ENCODE assay signal across 1 cellular context in the genomic region with DNA sequence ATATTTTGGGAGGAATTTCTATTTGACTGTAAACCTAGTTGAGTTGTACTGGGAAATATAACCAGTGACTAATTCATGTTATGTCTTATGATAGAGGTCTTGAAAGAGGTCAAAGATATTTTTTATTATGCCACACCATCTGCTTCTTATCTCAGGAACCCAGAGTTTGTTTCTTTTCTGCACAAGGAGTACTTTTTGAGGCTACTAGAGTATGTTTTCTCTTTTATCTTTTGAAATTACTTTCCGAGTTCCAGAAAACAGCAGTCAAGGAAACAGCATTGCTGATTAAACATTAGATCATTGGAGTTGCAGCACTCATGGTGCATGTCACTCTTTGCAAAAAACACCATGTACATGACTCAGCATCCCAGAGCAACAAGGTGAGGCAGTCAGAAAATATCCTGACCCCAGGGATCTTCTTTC.
TF ChIP-seq lines count a peak whose summit lies in the region.

No MANE protein-coding gene starts in this region.

TF ChIP-seq in A549, 52 proteins besides CTCF, POLR2A, EP300 and RAD21 (continued from another document):
- TF ChIP-seq CEBPB (IDR thresholded peaks at IDR 0.05) = peak in 1 of 2 experiments; percentile 53; a peak in 2 of 4 replicates
- TF ChIP-seq HOXB13 (CRISPR knock-in tag; IDR thresholded peaks at IDR 0.05; ENCODE audit: low read depth) = no peak
- no peak for TF ChIP-seq RNF2 (IDR thresholded peaks at IDR 0.05; ENCODE audit: borderline replicate concordance, low read depth)
- TF ChIP-seq, protein P1, sequence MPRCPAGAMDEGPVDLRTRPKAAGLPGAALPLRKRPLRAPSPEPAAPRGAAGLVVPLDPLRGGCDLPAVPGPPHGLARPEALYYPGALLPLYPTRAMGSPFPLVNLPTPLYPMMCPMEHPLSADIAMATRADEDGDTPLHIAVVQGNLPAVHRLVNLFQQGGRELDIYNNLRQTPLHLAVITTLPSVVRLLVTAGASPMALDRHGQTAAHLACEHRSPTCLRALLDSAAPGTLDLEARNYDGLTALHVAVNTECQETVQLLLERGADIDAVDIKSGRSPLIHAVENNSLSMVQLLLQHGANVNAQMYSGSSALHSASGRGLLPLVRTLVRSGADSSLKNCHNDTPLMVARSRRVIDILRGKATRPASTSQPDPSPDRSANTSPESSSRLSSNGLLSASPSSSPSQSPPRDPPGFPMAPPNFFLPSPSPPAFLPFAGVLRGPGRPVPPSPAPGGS (IDR thresholded peaks at IDR 0.05) = no peak
- peak; percentile 80 for TF ChIP-seq NFE2L2 (conservative IDR thresholded peaks at IDR 0.05; ENCODE audit: low read length)
- no peak for TF ChIP-seq FOSL2 (IDR thresholded peaks at IDR 0.05)
- peak; percentile 71 for TF ChIP-seq FOSL2 (CRISPR knock-in tag; IDR thresholded peaks at IDR 0.05)
- TF ChIP-seq SMC3 (IDR thresholded peaks at IDR 0.05) = no peak
- TF ChIP-seq ZC3H11A (IDR thresholded peaks at IDR 0.05) = no peak
- TF ChIP-seq KDM5A (IDR thresholded peaks at IDR 0.05) = no peak
- TF ChIP-seq FOXS1 (CRISPR knock-in tag; IDR thresholded peaks at IDR 0.05) = no peak
- no peak for TF ChIP-seq TP53 (CRISPR knock-in tag; IDR thresholded peaks at IDR 0.05)
- TF ChIP-seq SREBF2 (IDR thresholded peaks at IDR 0.05) = no peak
- TF ChIP-seq JUNB (IDR thresholded peaks at IDR 0.05) = peak; percentile 76
- TF ChIP-seq MYC (IDR thresholded peaks at IDR 0.05; ENCODE audit: borderline replicate concordance, low read length) = no peak
- no peak for TF ChIP-seq HDAC2 (IDR thresholded peaks at IDR 0.05)
- no peak for TF ChIP-seq CHD2 (IDR thresholded peaks at IDR 0.05; ENCODE audit: low read length, partially characterized antibody)
- no peak for TF ChIP-seq PHF8 (IDR thresholded peaks at IDR 0.05; ENCODE audit: borderline replicate concordance, low read depth)
- TF ChIP-seq, protein P2, sequence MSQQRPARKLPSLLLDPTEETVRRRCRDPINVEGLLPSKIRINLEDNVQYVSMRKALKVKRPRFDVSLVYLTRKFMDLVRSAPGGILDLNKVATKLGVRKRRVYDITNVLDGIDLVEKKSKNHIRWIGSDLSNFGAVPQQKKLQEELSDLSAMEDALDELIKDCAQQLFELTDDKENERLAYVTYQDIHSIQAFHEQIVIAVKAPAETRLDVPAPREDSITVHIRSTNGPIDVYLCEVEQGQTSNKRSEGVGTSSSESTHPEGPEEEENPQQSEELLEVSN (IDR thresholded peaks at IDR 0.05; ENCODE audit: borderline replicate concordance, low read depth) = no peak
- no peak for TF ChIP-seq FOSB (CRISPR knock-in tag; IDR thresholded peaks at IDR 0.05)
- TF ChIP-seq NR3C1 (IDR thresholded peaks at IDR 0.05) = no peak
- no peak for TF ChIP-seq HOXA7 (CRISPR knock-in tag; IDR thresholded peaks at IDR 0.05)
